Comparison of ENCODE assay signal across 12 cellular contexts in genomic region chr15:64566629-64567427, GRCh38.
A peak's percentile ranks its signal among the peaks of the same experiment; 100 is the strongest.
DNase-seq lines count a peak whose midpoint lies in the region; ATAC-seq, FAIRE-seq and TF ChIP-seq lines count a peak whose summit lies in the region.
"Had no signal": no experiment of that assay in that cellular context is flagged by ENCODE, and none has a peak within 500 bp of the region (broad histone marks: within the 10 kb centered on the region; RNA-seq: fewer than 3 reads in every experiment).

No MANE protein-coding gene starts in this region.

- H3K4me2 ChIP-seq in IMR-90 (ENCODE audit: low read depth, low read length) (no peak overlapping the region), HepG2 (ENCODE audit: low read depth, low read length) (no peak overlapping the region)

- no peak overlapping the region for H2AFZ ChIP-seq in IMR-90 (replicated peaks; ENCODE audit: low read length, poor library complexity)
- no peak overlapping the region for H2AFZ ChIP-seq in HepG2 (ENCODE audit: low read length)

- DNase-seq in DMS79 treated with DMSO at 0.1 percent for 48 hours (lab: John Stamatoyannopoulos, UW) (peak; percentile 14), IMR-90 (no peak), SKM-1 (lab: John Stamatoyannopoulos, UW; ENCODE audit: unreplicated experiment) (peak; percentile 16), HepG2 (ENCODE audit: low spot score) (no peak), H4 (ENCODE audit: low spot score) (no peak), chondrocyte (ENCODE audit: low spot score) (no peak)
- no peak for DNase-seq in activated CD4-positive, CD25-positive, alpha-beta regulatory T cell treated with anti-CD3 and anti-CD28 coated beads, Interleukin-2, amount 50 U/mL, for 72 hours
- DNase-seq: foreskin fibroblast, GDM1, SIG-M5 had no signal

- H4K91ac ChIP-seq in IMR-90 (ENCODE audit: insufficient read depth, low read depth, low read length), result no peak overlapping the region

- H3K79me1 ChIP-seq in IMR-90 (ENCODE audit: low read depth in 1 of 2, low read length in 2 of 2), result peaks cover 31 to 69% of the 10 kb centered on the region in 2 experiments

- H4K5ac ChIP-seq in IMR-90 (ENCODE audit: low read depth, low read length), result no peak overlapping the region

- H3K9me3 ChIP-seq in IMR-90 (ENCODE audit: control insufficient read depth, insufficient read depth, low read length), result no peaks in the 10 kb centered on the region
- no peaks in the 10 kb centered on the region for H3K9me3 ChIP-seq in HepG2 (ENCODE audit: low read length)

- TF ChIP-seq EP300 in HepG2 (IDR thresholded peaks at IDR 0.05; ENCODE audit: low read depth in 2 of 2, low read length in 2 of 2) (no peak), HepG2 (CRISPR knock-in tag; IDR thresholded peaks at IDR 0.05; ENCODE audit: borderline replicate concordance) (no peak)

- TF ChIP-seq POLR2A in IMR-90 (IDR thresholded peaks at IDR 0.05; ENCODE audit: low read depth, low read length), result no peak
- TF ChIP-seq POLR2A in HepG2 (IDR thresholded peaks at IDR 0.05; ENCODE audit: insufficient read depth in 1 of 2, low read depth in 2 of 2, low read length in 2 of 2), result no peak

- no peak overlapping the region for H2BK20ac ChIP-seq in IMR-90 (ENCODE audit: low read depth, low read length)

- H4K8ac ChIP-seq in IMR-90 (ENCODE audit: low read depth in 2 of 2, low read length in 2 of 2), result no peak overlapping the region

- TF ChIP-seq RAD21 in IMR-90 (IDR thresholded peaks at IDR 0.05; ENCODE audit: low read length), result no peak
- TF ChIP-seq RAD21 in HepG2 (CRISPR knock-in tag; IDR thresholded peaks at IDR 0.05), result no peak

- no peak overlapping the region for H3K14ac ChIP-seq in IMR-90 (replicated peaks; ENCODE audit: low read depth, low read length)

- peak; percentile 24; the same call in 1 of the 2 replicates for ATAC-seq in IMR-90 (ENCODE audit: low read depth)
- ATAC-seq in HepG2, result peak; percentile 32; the same call in 1 of the 3 replicates
- no peak for ATAC-seq in GM18873 (IDR thresholded peaks at IDR 0.05; ENCODE audit: low FRiP score, unreplicated experiment)

- no TSS peak for BruUV-seq in IMR-90 (replicated peaks; lab: Mats Ljungman, UMichigan)
- no TSS peak for BruUV-seq in HepG2 (replicated peaks; lab: Mats Ljungman, UMichigan)

- H3K27ac ChIP-seq in IMR-90 (ENCODE audit: insufficient read depth, low read length) (no peak overlapping the region), HepG2 (ENCODE audit: extremely low read length, insufficient read depth, low read length) (no peak overlapping the region)

- H3K23ac ChIP-seq in IMR-90 (ENCODE audit: low read depth, low read length), result no peak overlapping the region

- H3K9me1 ChIP-seq in IMR-90 (ENCODE audit: insufficient read depth, low read length), result peaks cover 13% of the 10 kb centered on the region

- no peak overlapping the region for H2BK15ac ChIP-seq in IMR-90 (ENCODE audit: low read depth, low read length)

- intact Hi-C loops in IMR-90 (cut with micrococcal nuclease), result no loop called here
- intact Hi-C loops in HepG2 (cut with micrococcal nuclease; ENCODE audit: unreplicated experiment), result no loop called here

- CTCF ChIA-PET in IMR-90 (lab: Yijun Ruan, JAX), result interaction anchor here (0.6 to 0.7 kb wide), 2 partner anchors 9 to 51 kb away, joined by 3 to 4 read pairs; no protein-coding TSS in a partner anchor
- CTCF ChIA-PET in HepG2 (lab: Yijun Ruan, JAX; ENCODE audit: low intra/inter-chr PET ratio, low total read pairs), result no interaction called here

- H4K20me1 ChIP-seq in IMR-90 (ENCODE audit: insufficient read depth, low read length), result peaks cover 35% of the 10 kb centered on the region; the same call in 1 of the 2 replicates
- H4K20me1 ChIP-seq in HepG2 (ENCODE audit: insufficient read depth, low read length), result no peaks in the 10 kb centered on the region

- H3K79me2 ChIP-seq in HepG2 (ENCODE audit: insufficient read depth, low read length), result peaks cover 16% of the 10 kb centered on the region

- H3K18ac ChIP-seq in IMR-90 (ENCODE audit: low read depth, low read length), result no peak overlapping the region

- no peak overlapping the region for H3K56ac ChIP-seq in IMR-90 (ENCODE audit: extremely low read depth, insufficient read depth, low read length)

- H3K27me3 ChIP-seq in IMR-90 (ENCODE audit: control insufficient read depth, insufficient read depth, low read length) (no peaks in the 10 kb centered on the region), HepG2 (ENCODE audit: control insufficient read depth in 1 of 2, insufficient read depth in 2 of 2, low read length in 2 of 2) (no peaks in the 10 kb centered on the region)

- no peak overlapping the region for H2AK9ac ChIP-seq in IMR-90 (replicated peaks; ENCODE audit: low read depth, low read length, poor library complexity)

- H3K9me3 Mint-ChIP-seq in chondrocyte (ENCODE audit: low read depth), result no peaks in the 10 kb centered on the region

- H2BK120ac ChIP-seq in IMR-90 (ENCODE audit: low read depth, low read length), result no peak overlapping the region

- no peaks in the 10 kb centered on the region for H3K36me3 Mint-ChIP-seq in chondrocyte (ENCODE audit: low read depth)

- TF ChIP-seq CTCF in IMR-90 (conservative IDR thresholded peaks at IDR 0.05; ENCODE audit: low read depth, low read length), result no peak
- no peak for TF ChIP-seq CTCF in HepG2 (CRISPR knock-in tag; IDR thresholded peaks at IDR 0.05)
- no peak for TF ChIP-seq CTCF in chondrocyte (IDR thresholded peaks at IDR 0.05)

- WGBS in IMR-90 (ENCODE audit: extremely low coverage in 2 of 2, insufficient read length in 1 of 2), 2 experiments, result 95% methylated on average over 4 of the region's 11 CpGs; no CpG with 5 or more reads in 1 of the 2 experiments
- 97% methylated on average over 11 of the region's 11 CpGs for WGBS in HepG2 (ENCODE audit: low lambda C conversion rate)

- H3K4me1 ChIP-seq in IMR-90 (ENCODE audit: control insufficient read depth, insufficient read depth, low read length), result peaks cover 4% of the 10 kb centered on the region
- peaks cover 35% of the 10 kb centered on the region for H3K4me1 ChIP-seq in HepG2 (ENCODE audit: insufficient read depth, low read length)

- no peak for FAIRE-seq in HepG2 (lab: Jason Lieb, UNC)
- FAIRE-seq: bronchial epithelial cell had no signal

- no peaks in the 10 kb centered on the region for H3K27me3 Mint-ChIP-seq in chondrocyte (ENCODE audit: low read depth)

- no peak overlapping the region for H3K4me3 Mint-ChIP-seq in chondrocyte (ENCODE audit: unreplicated experiment)

- 0 out of 2 replicates have a peak overlapping the region, but pooled peaks have one; percentile 11 for H3K4ac ChIP-seq in IMR-90 (ENCODE audit: low read depth, low read length)

- dilution Hi-C loops in IMR-90 (cut with HindIII; ENCODE audit: low sequenced_read_pairs, unreplicated experiment), result no loop called here

- no peak overlapping the region for H3K9ac ChIP-seq in IMR-90 (ENCODE audit: low read depth, low read length)
- H3K9ac ChIP-seq in HepG2 (ENCODE audit: insufficient read depth, low read depth, low read length), result no peak overlapping the region

- POLR2A ChIA-PET in IMR-90 (lab: Charles Lee; ENCODE audit: unreplicated experiment) (interaction anchor here (0.6 kb wide), 1 partner anchor 27 kb away, joined by 3 read pairs; no protein-coding TSS in a partner anchor), HepG2 (lab: Yijun Ruan, JAX) (no interaction called here)

- no peak overlapping the region for H2BK5ac ChIP-seq in IMR-90 (ENCODE audit: low read depth, low read length, poor library complexity, severe bottlenecking)

- H3K27ac Mint-ChIP-seq in chondrocyte (ENCODE audit: unreplicated experiment), result no peak overlapping the region

- in situ Hi-C loops in IMR-90 (cut with MboI; ENCODE audit: low sequenced_read_pairs) (no loop called here), HepG2 (cut with HindIII; ENCODE audit: extremely low pct_ligation_motif_present, low pct_unique_long_range_greater_than_20kb) (no loop called here)

- H3K36me3 ChIP-seq in IMR-90 (ENCODE audit: control insufficient read depth, insufficient read depth, low read length) (peaks cover 7% of the 10 kb centered on the region), HepG2 (replicated peaks in 1 of 2; ENCODE audit: control insufficient read depth in 1 of 2, insufficient read depth in 2 of 2, low read length in 2 of 2) (peaks cover 0 to 3% of the 10 kb centered on the region in 2 experiments; a peak in 1 of 5 replicates)

- H3K4me3 ChIP-seq in IMR-90 (ENCODE audit: insufficient read depth, low read depth, low read length) (no peak overlapping the region), HepG2 (replicated peaks in 1 of 3; ENCODE audit: insufficient read depth in 1 of 3, low read depth in 2 of 3, low read length in 3 of 3) (no peak overlapping the region)

- H3K4me1 Mint-ChIP-seq in chondrocyte (ENCODE audit: low read depth), result peaks cover 22% of the 10 kb centered on the region

- no peak overlapping the region for H2AK5ac ChIP-seq in IMR-90 (ENCODE audit: low read depth, low read length)

TF ChIP-seq in IMR-90, 13 proteins besides CTCF, POLR2A, EP300 and RAD21:
- TF ChIP-seq CHD1 (IDR thresholded peaks at IDR 0.05; ENCODE audit: low read depth, low read length) (no peak), MAFK (IDR thresholded peaks at IDR 0.05; ENCODE audit: low read depth, low read length) (0 out of 2 replicates have a peak, but pooled peaks have one; percentile 2)

TF ChIP-seq in HepG2, 621 proteins besides CTCF, POLR2A, EP300 and RAD21 (continues in another document):
- TF ChIP-seq THRA (CRISPR knock-in tag; IDR thresholded peaks at IDR 0.05; ENCODE audit: borderline replicate concordance), result peak; percentile 34; the same call in 1 of the 2 replicates
- TF ChIP-seq MAX (IDR thresholded peaks at IDR 0.05), result no peak
- TF ChIP-seq MAFK (conservative IDR thresholded peaks at IDR 0.05 in 1 of 2, IDR thresholded peaks at IDR 0.05 in 1 of 2; ENCODE audit: low read length in 2 of 2), result peak; percentile 29 to 60; a peak in 2 of 4 replicates

Comparison
In these comparisons a context has a peak if more than half of its experiments do, and no peak if none do; other contexts are left out.
1. DNase-seq: peak in DMS79 treated with DMSO at 0.1 percent for 48 hours (single experiment) and SKM-1 (single experiment); none in IMR-90 (single experiment), HepG2 (single experiment), H4 (single experiment), chondrocyte (single experiment) and activated CD4-positive, CD25-positive, alpha-beta regulatory T cell treated with anti-CD3 and anti-CD28 coated beads, Interleukin-2, amount 50 U/mL, for 72 hours (single experiment).